Comparison of ENCODE assay signal across 12 cellular contexts in genomic region chr15:58467121-58467721, GRCh38. TPM values are rescaled to one million over a fixed set of nuclear protein-coding genes. Genes with fewer than 3 reads are reported as not detected.
DNase-seq lines count a peak whose midpoint lies in the region; TF ChIP-seq lines count a peak whose summit lies in the region.
"Had no signal": no experiment of that assay in that cellular context is flagged by ENCODE, and none has a peak within 500 bp of the region (broad histone marks: within the 10 kb centered on the region; RNA-seq: fewer than 3 reads in every experiment).

No MANE protein-coding gene starts in this region.

- H3K9me3 ChIP-seq in trophoblast cell (ENCODE audit: insufficient read depth, low read depth, low read length): no peaks in the 10 kb centered on the region
- H3K9me3 ChIP-seq: HAP-1 had no signal

- H3K4me2 ChIP-seq in trophoblast cell (ENCODE audit: low read length): no peak overlapping the region

- no peak for TF ChIP-seq CTCF in choroid plexus epithelial cell (conservative IDR thresholded peaks at IDR 0.05; ENCODE audit: low read depth, low read length)

- peaks cover 12 to 22% of the 10 kb centered on the region in 2 experiments for H3K4me1 ChIP-seq in trophoblast cell (ENCODE audit: control insufficient read depth in 1 of 2, insufficient read depth in 2 of 2, low read length in 2 of 2)

- H4K91ac ChIP-seq in trophoblast cell (ENCODE audit: low read depth, low read length): peak overlapping the region; percentile 59

- no peak overlapping the region for H2AK5ac ChIP-seq in trophoblast cell (ENCODE audit: low read length)

- no peak overlapping the region for H3K14ac ChIP-seq in trophoblast cell (ENCODE audit: low read length)

- no peak overlapping the region for H3K4ac ChIP-seq in trophoblast cell (ENCODE audit: low read depth, low read length)

- no peak overlapping the region for H2BK5ac ChIP-seq in trophoblast cell (ENCODE audit: low read depth, low read length, poor library complexity)

- H3K9ac ChIP-seq in trophoblast cell (ENCODE audit: low read length): no peak overlapping the region

- H4K12ac ChIP-seq in trophoblast cell (ENCODE audit: low read depth, low read length): no peak overlapping the region

- WGBS in trophoblast cell (ENCODE audit: extremely low coverage, insufficient coverage, insufficient read length): no CpG with 5 or more reads among the region's 15 CpGs

- H2AFZ ChIP-seq in trophoblast cell (ENCODE audit: insufficient read depth, low read length, poor library complexity): no peak overlapping the region

- no peaks in the 10 kb centered on the region for H3K79me2 ChIP-seq in trophoblast cell (ENCODE audit: control insufficient read depth, insufficient read depth, low read length, poor library complexity)

- H3K27ac ChIP-seq in trophoblast cell (ENCODE audit: low read depth, low read length): no peak overlapping the region

- peaks cover 17% of the 10 kb centered on the region for H3K79me1 ChIP-seq in trophoblast cell (ENCODE audit: low read length)

- peak overlapping the region; percentile 75 for H2BK12ac ChIP-seq in trophoblast cell (ENCODE audit: low read length)

- no peaks in the 10 kb centered on the region for H3K36me3 ChIP-seq in trophoblast cell (ENCODE audit: control insufficient read depth in 1 of 2, insufficient read depth in 2 of 2, low read length in 2 of 2)
- H3K36me3 ChIP-seq: HAP-1 had no signal

- no peaks in the 10 kb centered on the region for H3K27me3 ChIP-seq in trophoblast cell (ENCODE audit: insufficient read depth, low read length)

- DNase-seq in DMS79 (lab: John Stamatoyannopoulos, UW): peak; percentile 95
- peak; percentile 57 for DNase-seq in NCI-H510A (lab: John Stamatoyannopoulos, UW)
- peak; percentile 82 for DNase-seq in choroid plexus epithelial cell (ENCODE audit: low read depth)
- DNase-seq in trophoblast cell: peak in 1 of 2 donors; percentile 20
- no peak for DNase-seq in activated T-cell treated with anti-CD3 and anti-CD28 coated beads for 4 hours
- DNase-seq in ureter (ENCODE audit: low spot score): no peak
- no peak for DNase-seq in 8988T
- no peak for DNase-seq in activated gamma-delta T cell treated with Interleukin-2 at 50 U/mL for 16 hours
- DNase-seq: caudate nucleus, naive B cell, NCI-H774 had no signal

- H4K8ac ChIP-seq in trophoblast cell (ENCODE audit: low read depth, low read length): peak overlapping the region; percentile 3

- peak overlapping the region; percentile 18 for H2BK120ac ChIP-seq in trophoblast cell (ENCODE audit: insufficient read depth, low read length, poor library complexity)

- H3K18ac ChIP-seq in trophoblast cell (ENCODE audit: low read length): no peak overlapping the region

- H3K4me3 ChIP-seq in choroid plexus epithelial cell (ENCODE audit: low read depth, low read length): no peak overlapping the region
- no peak overlapping the region for H3K4me3 ChIP-seq in trophoblast cell (ENCODE audit: low read depth, low read length)
- H3K4me3 ChIP-seq: HAP-1 had no signal

- no peak overlapping the region for H3K23ac ChIP-seq in trophoblast cell (ENCODE audit: low read length)

RNA-seq across cellular contexts. Expression of gene LIPC, which starts 35.4 kb away (rescaled TPM):
- polyA plus RNA-seq in trophoblast cell (2013): 0.05 and 0.07 TPM in 2 replicates
- total RNA-seq in ureter: 10.5 TPM

Comparison
In these comparisons a context has a peak if more than half of its experiments do, and no peak if none do; other contexts are left out.
1. DNase-seq: peak in DMS79 (single experiment), NCI-H510A (single experiment) and choroid plexus epithelial cell (single experiment); none in activated T-cell treated with anti-CD3 and anti-CD28 coated beads for 4 hours (single experiment), ureter (single experiment), 8988T (single experiment) and activated gamma-delta T cell treated with Interleukin-2 at 50 U/mL for 16 hours (single experiment).